12 cellular contexts compared by ENCODE assay signal in the genomic region with DNA sequence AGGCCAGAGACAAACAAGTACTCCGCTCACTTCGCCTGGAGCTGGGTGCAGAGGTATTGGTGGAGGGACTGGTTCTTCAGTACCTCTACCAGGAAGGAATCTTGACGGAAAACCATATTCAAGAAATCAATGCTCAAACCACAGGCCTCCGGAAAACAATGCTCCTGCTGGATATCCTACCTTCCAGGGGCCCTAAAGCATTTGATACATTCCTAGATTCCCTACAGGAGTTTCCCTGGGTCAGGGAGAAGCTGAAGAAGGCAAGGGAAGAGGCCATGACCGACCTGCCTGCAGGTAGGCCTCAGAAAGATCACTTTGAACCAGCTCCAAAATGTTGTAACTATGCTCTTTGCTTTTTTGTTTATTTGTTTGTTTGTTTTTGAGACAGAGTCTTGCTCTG. TPM values are rescaled to one million over a fixed set of nuclear protein-coding genes. Genes with fewer than 3 reads are reported as not detected.
DNase-seq lines count a peak whose midpoint lies in the region; ATAC-seq and TF ChIP-seq lines count a peak whose summit lies in the region.
"Had no signal": no experiment of that assay in that cellular context is flagged by ENCODE, and none has a peak within 500 bp of the region (broad histone marks: within the 10 kb centered on the region; RNA-seq: fewer than 3 reads in every experiment).

No MANE protein-coding gene starts in this region.

- H3K27ac ChIP-seq in iPS-18a (ENCODE audit: low read length): no peak overlapping the region

- no peak overlapping the region for H3K27ac Mint-ChIP-seq in activated naive CD4-positive, alpha-beta T cell treated with anti-CD3 and anti-CD28 coated beads, Interleukin-2, amount 50 U/mL, for 24 hours
- peak overlapping the region; percentile 100 for H3K27ac Mint-ChIP-seq in T-helper 17 cell
- peak overlapping the region; percentile 100 for H3K27ac Mint-ChIP-seq in stimulated activated effector memory CD8-positive, alpha-beta T cell treated with anti-CD3 and anti-CD28 coated beads, Interleukin-12 subunit alpha, Interleukin-12 subunit beta, amount 100 ng/mL, for 72 hours

- no peak for ATAC-seq in T-helper 17 cell
- ATAC-seq in stimulated activated effector memory CD8-positive, alpha-beta T cell treated with anti-CD3 and anti-CD28 coated beads, Interleukin-12 subunit alpha, Interleukin-12 subunit beta, amount 100 ng/mL, for 72 hours: no peak
- ATAC-seq in omental fat pad (ENCODE audit: low FRiP score): no peak

- H3K9ac ChIP-seq in iPS-18a (ENCODE audit: low read length): no peak overlapping the region

- H3K4me3 Mint-ChIP-seq in activated naive CD4-positive, alpha-beta T cell treated with anti-CD3 and anti-CD28 coated beads, Interleukin-2, amount 50 U/mL, for 24 hours: peak overlapping the region; percentile 97
- H3K4me3 Mint-ChIP-seq in T-helper 17 cell: peak overlapping the region; percentile 95
- peak overlapping the region; percentile 95 for H3K4me3 Mint-ChIP-seq in stimulated activated effector memory CD8-positive, alpha-beta T cell treated with anti-CD3 and anti-CD28 coated beads, Interleukin-12 subunit alpha, Interleukin-12 subunit beta, amount 100 ng/mL, for 72 hours

- no peak for DNase-seq in activated naive CD4-positive, alpha-beta T cell treated with anti-CD3 and anti-CD28 coated beads, Interleukin-2, amount 50 U/mL, for 16 hours
- no peak for DNase-seq in T-helper 17 cell
- DNase-seq in stimulated activated effector memory CD8-positive, alpha-beta T cell treated with anti-CD3 and anti-CD28 coated beads, Interleukin-12 subunit alpha, Interleukin-12 subunit beta, amount 100 ng/mL, for 72 hours (ENCODE audit: low spot score in 2 of 2): no peak
- DNase-seq in OCI-M1 (lab: John Stamatoyannopoulos, UW): no peak
- no peak for DNase-seq in stimulated activated CD4-positive, alpha-beta T cell treated with anti-CD3 and anti-CD28 coated beads, Interleukin-15, amount 100 ng/mL, for 24 hours
- no peak for DNase-seq in omental fat pad (ENCODE audit: low spot score)
- DNase-seq: BE2C, colonic mucosa, NCI-H2029, SIG-M5 had no signal

- no peaks in the 10 kb centered on the region for H3K9me3 Mint-ChIP-seq in activated naive CD4-positive, alpha-beta T cell treated with anti-CD3 and anti-CD28 coated beads, Interleukin-2, amount 50 U/mL, for 24 hours
- H3K9me3 Mint-ChIP-seq in stimulated activated effector memory CD8-positive, alpha-beta T cell treated with anti-CD3 and anti-CD28 coated beads, Interleukin-12 subunit alpha, Interleukin-12 subunit beta, amount 100 ng/mL, for 72 hours: no peaks in the 10 kb centered on the region

- H3K4me3 ChIP-seq in iPS-18a (ENCODE audit: low read length): peak overlapping the region; percentile 90

- H3K4me1 Mint-ChIP-seq in activated naive CD4-positive, alpha-beta T cell treated with anti-CD3 and anti-CD28 coated beads, Interleukin-2, amount 50 U/mL, for 24 hours: peaks cover 58% of the 10 kb centered on the region
- peaks cover 35% of the 10 kb centered on the region for H3K4me1 Mint-ChIP-seq in T-helper 17 cell
- H3K4me1 Mint-ChIP-seq in stimulated activated effector memory CD8-positive, alpha-beta T cell treated with anti-CD3 and anti-CD28 coated beads, Interleukin-12 subunit alpha, Interleukin-12 subunit beta, amount 100 ng/mL, for 72 hours: peaks cover 40% of the 10 kb centered on the region

- H3K27me3 ChIP-seq in iPS-18a (ENCODE audit: control insufficient read depth, insufficient read depth, low read length): no peaks in the 10 kb centered on the region
- H3K27me3 ChIP-seq: BE2C, colonic mucosa had no signal

- H3K36me3 ChIP-seq in iPS-18a (ENCODE audit: control insufficient read depth, low read depth, low read length): no peaks in the 10 kb centered on the region
- H3K36me3 ChIP-seq: BE2C, colonic mucosa had no signal

- H3K27me3 Mint-ChIP-seq in activated naive CD4-positive, alpha-beta T cell treated with anti-CD3 and anti-CD28 coated beads, Interleukin-2, amount 50 U/mL, for 24 hours: peaks cover under 1% of the 10 kb centered on the region
- peaks cover 15% of the 10 kb centered on the region for H3K27me3 Mint-ChIP-seq in T-helper 17 cell

- peaks cover 28% of the 10 kb centered on the region for H3K4me1 ChIP-seq in iPS-18a (ENCODE audit: control insufficient read depth, low read depth, low read length)
- H3K4me1 ChIP-seq: colonic mucosa had no signal

- H3K36me3 Mint-ChIP-seq in activated naive CD4-positive, alpha-beta T cell treated with anti-CD3 and anti-CD28 coated beads, Interleukin-2, amount 50 U/mL, for 24 hours: peaks cover 17% of the 10 kb centered on the region
- H3K36me3 Mint-ChIP-seq in T-helper 17 cell (ENCODE audit: low read depth): peaks cover 9% of the 10 kb centered on the region
- H3K36me3 Mint-ChIP-seq in stimulated activated effector memory CD8-positive, alpha-beta T cell treated with anti-CD3 and anti-CD28 coated beads, Interleukin-12 subunit alpha, Interleukin-12 subunit beta, amount 100 ng/mL, for 72 hours: peaks cover 15% of the 10 kb centered on the region

- no peak for TF ChIP-seq CTCF in omental fat pad (IDR thresholded peaks at IDR 0.05)

- no peaks in the 10 kb centered on the region for H3K9me3 ChIP-seq in T-helper 17 cell (ENCODE audit: control insufficient read depth, low read length, poor library complexity, severe bottlenecking)
- H3K9me3 ChIP-seq in iPS-18a (ENCODE audit: control insufficient read depth, low read depth, low read length): no peaks in the 10 kb centered on the region
- H3K9me3 ChIP-seq: BE2C, colonic mucosa had no signal

RNA-seq across cellular contexts. Expression of a gene that starts 1.6 kb away (rescaled TPM):
- total RNA-seq in T-helper 17 cell: 10 to 100 TPM; 13.0 to 14.4 TPM
- total RNA-seq in omental fat pad: 10 to 100 TPM; 27.7 to 61.0 (median 34.2) TPM
